2 cellular contexts compared by ENCODE assay signal in the genomic region with DNA sequence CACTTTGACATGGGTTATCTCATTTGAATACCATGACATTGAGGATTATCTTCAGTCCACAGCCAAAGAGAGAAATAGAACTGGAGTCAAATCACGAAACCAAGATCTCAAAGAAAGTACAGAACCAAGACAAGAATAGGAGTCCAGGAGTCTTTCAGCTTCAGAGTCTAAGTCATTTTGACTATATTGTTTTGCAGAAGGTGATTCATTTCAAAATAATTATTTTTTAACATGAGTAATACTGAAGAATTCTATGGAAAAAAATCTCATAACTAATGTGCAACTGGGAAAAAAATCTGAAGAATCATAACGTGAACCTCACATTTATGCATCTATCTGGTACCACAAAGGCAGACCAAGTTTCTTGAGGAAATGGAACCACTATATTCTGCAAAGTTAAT.
A peak's percentile ranks its signal among the peaks of the same experiment; 100 is the strongest.
TF ChIP-seq lines count a peak whose summit lies in the region.

No MANE protein-coding gene starts in this region.

TF ChIP-seq in SK-N-SH, 30 proteins besides CTCF, POLR2A, EP300 and RAD21:
- TF ChIP-seq TAF1 (IDR thresholded peaks at IDR 0.05; ENCODE audit: borderline replicate concordance, low read depth, low read length): no peak
- TF ChIP-seq, protein P1, sequence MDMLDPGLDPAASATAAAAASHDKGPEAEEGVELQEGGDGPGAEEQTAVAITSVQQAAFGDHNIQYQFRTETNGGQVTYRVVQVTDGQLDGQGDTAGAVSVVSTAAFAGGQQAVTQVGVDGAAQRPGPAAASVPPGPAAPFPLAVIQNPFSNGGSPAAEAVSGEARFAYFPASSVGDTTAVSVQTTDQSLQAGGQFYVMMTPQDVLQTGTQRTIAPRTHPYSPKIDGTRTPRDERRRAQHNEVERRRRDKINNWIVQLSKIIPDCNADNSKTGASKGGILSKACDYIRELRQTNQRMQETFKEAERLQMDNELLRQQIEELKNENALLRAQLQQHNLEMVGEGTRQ (IDR thresholded peaks at IDR 0.05; ENCODE audit: borderline replicate concordance, low read depth, low read length): no peak
- no peak for TF ChIP-seq ELF1 (IDR thresholded peaks at IDR 0.05)
- peak; percentile 58; the same call in 1 of the 2 replicates for TF ChIP-seq FOSL2 (IDR thresholded peaks at IDR 0.05; ENCODE audit: borderline replicate concordance, low read depth)
- peak; percentile 24; the same call in 1 of the 2 replicates for TF ChIP-seq JUND (IDR thresholded peaks at IDR 0.05)

TF ChIP-seq in endothelial cell of umbilical vein, 7 proteins besides CTCF, POLR2A, EP300 and RAD21:
- TF ChIP-seq GATA2 (IDR thresholded peaks at IDR 0.05; ENCODE audit: insufficient read depth, insufficient read length, low read depth, low read length) (no peak), POLR2AphosphoS5 (IDR thresholded peaks at IDR 0.05; ENCODE audit: insufficient read depth, low read depth, low read length) (no peak), EZH2 (IDR thresholded peaks at IDR 0.05; ENCODE audit: borderline replicate concordance, low read depth, low read length, severe bottlenecking) (no peak)
